ENCODE assay signal across 9 cellular contexts in genomic region chr7:122310119-122311021, GRCh38. TPM values are rescaled to one million over a fixed set of nuclear protein-coding genes. Genes with fewer than 3 reads are reported as not detected.
DNase-seq lines count a peak whose midpoint lies in the region; ATAC-seq and TF ChIP-seq lines count a peak whose summit lies in the region.
"Had no signal": no experiment of that assay in that cellular context is flagged by ENCODE, and none has a peak within 500 bp of the region (broad histone marks: within the 10 kb centered on the region; RNA-seq: fewer than 3 reads in every experiment).

No MANE protein-coding gene starts in this region.

- intact Hi-C loops in heart right ventricle (cut with DNase I) (no loop called here), cardiac septum (cut with DNase I) (no loop called here)

- ATAC-seq in heart right ventricle (peak in 3 of 8 donors; percentile 21 to 24 (median 22)), GM19351 (IDR thresholded peaks at IDR 0.05; ENCODE audit: unreplicated experiment) (no peak)

- H3K27ac ChIP-seq in heart right ventricle (no peak overlapping the region), coronary artery (no peak overlapping the region), mucosa of rectum (ENCODE audit: low read depth in 2 of 2, low read length in 2 of 2) (no peak overlapping the region)

- DNase-seq in heart right ventricle = no peak
- DNase-seq in cardiac septum (ENCODE audit: low spot score) = no peak
- no peak for DNase-seq in coronary artery (ENCODE audit: low spot score)
- no peak for DNase-seq in NCI-H510A treated with DMSO at 0.1 percent for 48 hours (lab: John Stamatoyannopoulos, UW)
- no peak for DNase-seq in stimulated activated naive CD4-positive, alpha-beta T cell (lab: John Stamatoyannopoulos, UW)
- no peak for DNase-seq in NCI-H2107 treated with DMSO at 0.1 percent for 48 hours (lab: John Stamatoyannopoulos, UW; ENCODE audit: unreplicated experiment)
- DNase-seq: CD4-positive, CD25-positive, alpha-beta regulatory T cell had no signal

- H3K27me3 ChIP-seq in heart right ventricle (peaks cover 50 to 100% (median 100%) of the 10 kb centered on the region in 7 donors), mucosa of rectum (ENCODE audit: control insufficient read depth in 2 of 2, insufficient read depth in 2 of 2, low read length in 2 of 2) (peaks cover 72 to 96% of the 10 kb centered on the region in 2 donors)

- H3K4me1 ChIP-seq in heart right ventricle = peaks cover 0 to 42% (median 25%) of the 10 kb centered on the region in 9 donors
- H3K4me1 ChIP-seq in mucosa of rectum (ENCODE audit: control insufficient read depth in 2 of 2, insufficient read depth in 2 of 2, low read length in 2 of 2) = peaks cover 3 to 4% of the 10 kb centered on the region in 2 donors

- no peak overlapping the region for H3K9ac ChIP-seq in mucosa of rectum (ENCODE audit: low read depth in 1 of 2, low read length in 2 of 2)

- H3K4me3 ChIP-seq in heart right ventricle = peak overlapping the region in 9 of 10 donors; percentile 22 to 55 (median 46)
- H3K4me3 ChIP-seq in coronary artery = peak overlapping the region; percentile 69
- peak overlapping the region; percentile 44 for H3K4me3 ChIP-seq in mucosa of rectum (ENCODE audit: low read length in 2 of 2)

- no peaks in the 10 kb centered on the region for H3K36me3 ChIP-seq in heart right ventricle
- H3K36me3 ChIP-seq in mucosa of rectum (ENCODE audit: control insufficient read depth in 2 of 2, insufficient read depth in 2 of 2, low read length in 2 of 2) = no peaks in the 10 kb centered on the region

- WGBS in heart right ventricle, 2 donors = 2 to 3% methylated on average over 61 of the region's 61 CpGs

- H3K9me3 ChIP-seq in heart right ventricle (no peaks in the 10 kb centered on the region), mucosa of rectum (ENCODE audit: control insufficient read depth in 2 of 2, low read length in 2 of 2) (no peaks in the 10 kb centered on the region)

- TF ChIP-seq CTCF in heart right ventricle (IDR thresholded peaks at IDR 0.05) (no peak), coronary artery (IDR thresholded peaks at IDR 0.05) (no peak)

RNA-seq across cellular contexts. Expression of gene FEZF1, which starts 5.8 kb away (rescaled TPM):
- total RNA-seq in heart right ventricle = not detected
- not detected for polyA plus RNA-seq in heart right ventricle
- 0.13 TPM for total RNA-seq in cardiac septum
- total RNA-seq: CD4-positive, CD25-positive, alpha-beta regulatory T cell had no signal
- polyA plus RNA-seq: CD4-positive, CD25-positive, alpha-beta regulatory T cell had no signal
